ENCODE assay signal across 19 cellular contexts in genomic region chr1:75234499-75235064, GRCh38.
DNase-seq lines count a peak whose midpoint lies in the region; ATAC-seq and TF ChIP-seq lines count a peak whose summit lies in the region.
"Had no signal": no experiment of that assay in that cellular context is flagged by ENCODE, and none has a peak within 500 bp of the region (broad histone marks: within the 10 kb centered on the region; RNA-seq: fewer than 3 reads in every experiment).

No MANE protein-coding gene starts in this region.

- no peak overlapping the region for H3K9ac ChIP-seq in mesendoderm (ENCODE audit: low read length)
- H3K9ac ChIP-seq: BLaER1 had no signal

- CTCF ChIA-PET in WTC11 (lab: Charles Lee), result interaction anchor here (1.5 kb wide), 1 partner anchor 405 kb away, joined by 3 read pairs; no protein-coding TSS in a partner anchor

- no peak overlapping the region for H2BK5ac ChIP-seq in mesendoderm (ENCODE audit: low read length)

- H3K79me2 ChIP-seq in mesendoderm (ENCODE audit: control insufficient read depth, insufficient read depth, low read length), result no peaks in the 10 kb centered on the region

- no peaks in the 10 kb centered on the region for H3K27me3 ChIP-seq in mesendoderm (ENCODE audit: insufficient read depth, low read length, poor library complexity)
- H3K27me3 ChIP-seq: BLaER1 had no signal

- no peak overlapping the region for H3K4ac ChIP-seq in mesendoderm (ENCODE audit: low read depth, low read length)

- POLR2A ChIA-PET in WTC11 (lab: Charles Lee), result no interaction called here

- no peaks in the 10 kb centered on the region for H3K27me3 Mint-ChIP-seq in WTC11 (ENCODE audit: low read depth)
- H3K27me3 Mint-ChIP-seq: CD4-positive, CD25-positive, alpha-beta regulatory T cell had no signal

- no peak overlapping the region for H2BK120ac ChIP-seq in mesendoderm (ENCODE audit: low read depth, low read length)

- no peaks in the 10 kb centered on the region for H3K4me1 ChIP-seq in mesendoderm (ENCODE audit: control insufficient read depth, low read depth, low read length)
- H3K4me1 ChIP-seq: BLaER1, Caco-2, HAP-1 had no signal

- no peak for TF ChIP-seq CTCF in WTC11 (IDR thresholded peaks at IDR 0.05)

- H3K27ac ChIP-seq in mesendoderm (ENCODE audit: low read depth, low read length), result no peak overlapping the region
- H3K27ac ChIP-seq: BLaER1, C4-2B had no signal

- no peaks in the 10 kb centered on the region for H3K36me3 ChIP-seq in mesendoderm (ENCODE audit: control insufficient read depth, insufficient read depth, low read length)
- H3K36me3 ChIP-seq: BLaER1, HAP-1 had no signal

- H3K4me2 ChIP-seq in mesendoderm (ENCODE audit: low read length), result no peak overlapping the region
- H3K4me2 ChIP-seq: BLaER1 had no signal

- no peak overlapping the region for H2AK5ac ChIP-seq in mesendoderm (ENCODE audit: low read length)

- no peaks in the 10 kb centered on the region for H3K79me1 ChIP-seq in mesendoderm (ENCODE audit: low read length)

- no peak overlapping the region for H3K56ac ChIP-seq in mesendoderm (ENCODE audit: low read length)

- no peak overlapping the region for H3K27ac Mint-ChIP-seq in WTC11
- H3K27ac Mint-ChIP-seq: CD4-positive, CD25-positive, alpha-beta regulatory T cell; CD8-positive, alpha-beta T cell; HFFc6 had no signal

- no peak overlapping the region for H3K23ac ChIP-seq in mesendoderm (ENCODE audit: low read length)

- H3K18ac ChIP-seq in mesendoderm (ENCODE audit: low read length), result no peak overlapping the region

- H3K9me3 Mint-ChIP-seq in WTC11, result no peaks in the 10 kb centered on the region
- H3K9me3 Mint-ChIP-seq: CD4-positive, CD25-positive, alpha-beta regulatory T cell; CD8-positive, alpha-beta T cell had no signal

- WGBS in mesendoderm (ENCODE audit: extremely low coverage, insufficient coverage, low lambda C conversion rate), result no CpG with 5 or more reads among the region's 3 CpGs

- no peak overlapping the region for H2BK15ac ChIP-seq in mesendoderm (replicated peaks; ENCODE audit: low read depth)

- H4K8ac ChIP-seq in mesendoderm (ENCODE audit: low read depth, low read length), result no peak overlapping the region

- H3K36me3 Mint-ChIP-seq in WTC11, result no peaks in the 10 kb centered on the region
- H3K36me3 Mint-ChIP-seq: CD4-positive, CD25-positive, alpha-beta regulatory T cell; CD8-positive, alpha-beta T cell had no signal

- H3K4me3 Mint-ChIP-seq in WTC11, result no peak overlapping the region
- H3K4me3 Mint-ChIP-seq: CD4-positive, CD25-positive, alpha-beta regulatory T cell; CD8-positive, alpha-beta T cell; HFFc6 had no signal

- DNase-seq in D341Med (ENCODE audit: low spot score) (peak; percentile 12), SK-N-DZ (ENCODE audit: low spot score) (peak; percentile 95), mesendoderm (peak; percentile 31), WTC11 (ENCODE audit: low spot score) (no peak), NCI-H345 (lab: John Stamatoyannopoulos, UW) (no peak)
- DNase-seq: Caco-2; CD4-positive, CD25-positive, alpha-beta regulatory T cell; CD8-positive, alpha-beta T cell; DMS 273 treated with DMSO at 0.1 percent for 48 hours; DMS79; EL; GDM1; GOT3; HFFc6 had no signal

- H4K5ac ChIP-seq in mesendoderm (ENCODE audit: low read length), result no peak overlapping the region

- no peak overlapping the region for H3K4me3 ChIP-seq in mesendoderm (ENCODE audit: low read length)
- H3K4me3 ChIP-seq: BLaER1, GM12878, HAP-1 had no signal

- H3K4me1 Mint-ChIP-seq in WTC11, result no peaks in the 10 kb centered on the region
- H3K4me1 Mint-ChIP-seq: CD4-positive, CD25-positive, alpha-beta regulatory T cell had no signal

- no peak for ATAC-seq in WTC11
- ATAC-seq in GM18858 (IDR thresholded peaks at IDR 0.05; ENCODE audit: unreplicated experiment), result no peak
- ATAC-seq: CD8-positive, alpha-beta T cell; GM12878 had no signal

TF ChIP-seq in WTC11, 78 proteins besides CTCF, POLR2A, EP300 and RAD21:
- no peak for TF ChIP-seq CBFB (CRISPR knock-in tag; IDR thresholded peaks at IDR 0.05; ENCODE audit: low read depth)
- no peak for TF ChIP-seq ZNF232 (CRISPR knock-in tag; IDR thresholded peaks at IDR 0.05)
- TF ChIP-seq CREM (CRISPR knock-in tag; IDR thresholded peaks at IDR 0.05), result no peak
- TF ChIP-seq PREB (CRISPR knock-in tag; IDR thresholded peaks at IDR 0.05; ENCODE audit: borderline replicate concordance), result no peak
- no peak for TF ChIP-seq ATF3 (CRISPR knock-in tag; conservative IDR thresholded peaks at IDR 0.05)

Comparison
In these comparisons a context has a peak if more than half of its experiments do, and no peak if none do; other contexts are left out.
1. DNase-seq: peak in D341Med (single experiment), SK-N-DZ (single experiment) and mesendoderm (single experiment); none in WTC11 (single experiment) and NCI-H345 (single experiment).